Comparison of ENCODE assay signal across 8 cellular contexts in genomic region chr2:215311625-215312394, GRCh38. TPM values are rescaled to one million over a fixed set of nuclear protein-coding genes. Genes with fewer than 3 reads are reported as not detected.
A peak's percentile ranks its signal among the peaks of the same experiment; 100 is the strongest.
DNase-seq lines count a peak whose midpoint lies in the region; ATAC-seq and TF ChIP-seq lines count a peak whose summit lies in the region.

ATIC (plus strand) TSS chr2:215312059; CDS start chr2:215312143, 84 bp downstream.

- H3K9me3 Mint-ChIP-seq in activated naive CD4-positive, alpha-beta T cell treated with anti-CD3 and anti-CD28 coated beads, Interleukin-2, amount 50 U/mL, for 72 hours, result no peaks in the 10 kb centered on the region

- H3K27ac ChIP-seq in testis, result peak within 1 kb of the TSS; percentile 69 to 84

- no peaks in the 10 kb centered on the region for H3K9me3 ChIP-seq in testis

- intact Hi-C loops in testis (cut with DNase I; ENCODE audit: low total_unique reads), result no loop called here

- peak; percentile 99 for ATAC-seq in HG02588 (IDR thresholded peaks at IDR 0.05; ENCODE audit: unreplicated experiment)
- peak; percentile 99 for ATAC-seq in SK-N-SH treated with all-trans-retinoic acid at 6 μM for 48 hours
- ATAC-seq in activated naive CD4-positive, alpha-beta T cell treated with anti-CD3 and anti-CD28 coated beads, Interleukin-2, amount 50 U/mL, for 72 hours, result peak; percentile 98 to 99
- ATAC-seq in omental fat pad (ENCODE audit: low FRiP score), result peak; percentile 100

- DNase-seq in GM06990 (ENCODE audit: extremely low read depth, insufficient read length) (peak; percentile 96), NCI-H1092 (lab: John Stamatoyannopoulos, UW) (peak; percentile 86), glomerular endothelial cell (ENCODE audit: extremely low read depth, low read depth, low spot score) (peak; percentile 25), omental fat pad (ENCODE audit: low spot score) (peak; percentile 85), testis (peak; percentile 98)
- peak; percentile 87 to 95 for DNase-seq in activated naive CD4-positive, alpha-beta T cell treated with anti-CD3 and anti-CD28 coated beads, Interleukin-2, amount 50 U/mL, for 72 hours (ENCODE audit: low spot score in 2 of 2)

- no peaks in the 10 kb centered on the region for H3K27me3 ChIP-seq in GM06990 (replicated peaks; ENCODE audit: control insufficient read depth, insufficient read depth, low read length)
- H3K27me3 ChIP-seq in testis, result no peaks in the 10 kb centered on the region

- 0 to 1% methylated on average over 23 to 63 of the region's 64 CpGs for WGBS in testis, 2 donors

- peaks cover 27 to 33% of the 10 kb centered on the region in 2 donors for H3K36me3 Mint-ChIP-seq in activated naive CD4-positive, alpha-beta T cell treated with anti-CD3 and anti-CD28 coated beads, Interleukin-2, amount 50 U/mL, for 72 hours

- H3K36me3 ChIP-seq in GM06990 (ENCODE audit: control insufficient read depth, insufficient read depth, low read length) (peaks cover 3% of the 10 kb centered on the region; the same call in 1 of the 2 replicates), testis (ENCODE audit: low read depth, missing control alignments) (no peaks in the 10 kb centered on the region)

- peak within 1 kb of the TSS; percentile 88 to 95 for H3K27ac Mint-ChIP-seq in activated naive CD4-positive, alpha-beta T cell treated with anti-CD3 and anti-CD28 coated beads, Interleukin-2, amount 50 U/mL, for 72 hours

- TF ChIP-seq CTCF in GM06990 (IDR thresholded peaks at IDR 0.05; ENCODE audit: insufficient read depth, low read length, poor library complexity, severe bottlenecking) (no peak), omental fat pad (IDR thresholded peaks at IDR 0.05) (no peak), testis (IDR thresholded peaks at IDR 0.05) (no peak)

- peak within 1 kb of the TSS; percentile 99 for H3K4me3 ChIP-seq in GM06990 (replicated peaks; ENCODE audit: low read depth, low read length)
- peak within 1 kb of the TSS; percentile 73 for H3K4me3 ChIP-seq in testis

- no peak for TF ChIP-seq POLR2A in testis (IDR thresholded peaks at IDR 0.05)

- H3K4me1 ChIP-seq in testis, result peaks cover 6% of the 10 kb centered on the region

TF ChIP-seq in SK-N-SH treated with all-trans-retinoic acid at 6 μM for 48 hours, 23 proteins besides CTCF, POLR2A, EP300 and RAD21:
- no peak for TF ChIP-seq ZNF8 (CRISPR knock-in tag; IDR thresholded peaks at IDR 0.05)
- no peak for TF ChIP-seq ZNF70 (CRISPR knock-in tag; IDR thresholded peaks at IDR 0.05)
- no peak for TF ChIP-seq CREB5 (CRISPR knock-in tag; IDR thresholded peaks at IDR 0.05; ENCODE audit: low read depth)
- TF ChIP-seq ESRRG (CRISPR knock-in tag; IDR thresholded peaks at IDR 0.05), result no peak
- no peak; the same call in 1 of the 2 replicates for TF ChIP-seq TSHZ2 (CRISPR knock-in tag; IDR thresholded peaks at IDR 0.05)
- no peak for TF ChIP-seq ZFP30 (CRISPR knock-in tag; IDR thresholded peaks at IDR 0.05)
- no peak for TF ChIP-seq CSDC2 (CRISPR knock-in tag; IDR thresholded peaks at IDR 0.05)
- no peak for TF ChIP-seq CSRNP3 (CRISPR knock-in tag; IDR thresholded peaks at IDR 0.05)
- no peak for TF ChIP-seq RARB (CRISPR knock-in tag; IDR thresholded peaks at IDR 0.05)
- TF ChIP-seq POU6F1 (CRISPR knock-in tag; IDR thresholded peaks at IDR 0.05; ENCODE audit: borderline replicate concordance, low read depth), result no peak
- no peak for TF ChIP-seq TOX (CRISPR knock-in tag; IDR thresholded peaks at IDR 0.05; ENCODE audit: borderline replicate concordance)
- TF ChIP-seq BACH2 (CRISPR knock-in tag; IDR thresholded peaks at IDR 0.05; ENCODE audit: borderline replicate concordance), result 0 out of 2 replicates have a peak, but pooled peaks have one; percentile 29
- TF ChIP-seq ISL1 (CRISPR knock-in tag; IDR thresholded peaks at IDR 0.05), result no peak
- TF ChIP-seq ZC3H10 (CRISPR knock-in tag; IDR thresholded peaks at IDR 0.05), result no peak
- TF ChIP-seq ZFP3 (CRISPR knock-in tag; IDR thresholded peaks at IDR 0.05), result peak; percentile 59; the same call in 1 of the 2 replicates
- no peak for TF ChIP-seq ZNF565 (CRISPR knock-in tag; conservative IDR thresholded peaks at IDR 0.05; ENCODE audit: low read depth)
- no peak for TF ChIP-seq PPARA (CRISPR knock-in tag; IDR thresholded peaks at IDR 0.05; ENCODE audit: borderline replicate concordance)
- no peak for TF ChIP-seq TCF4 (CRISPR knock-in tag; IDR thresholded peaks at IDR 0.05; ENCODE audit: borderline replicate concordance)

RNA-seq across cellular contexts. Expression of gene ATIC, which starts in this region (rescaled TPM):
- 100 to 1,000 TPM; 193 to 232 TPM for total RNA-seq in activated naive CD4-positive, alpha-beta T cell treated with anti-CD3 and anti-CD28 coated beads, Interleukin-2, amount 50 U/mL, for 72 hours
- total RNA-seq in glomerular endothelial cell (43.6 and 46.2 TPM in 2 replicates), omental fat pad (10 to 100 TPM; 28.2 to 62.1 (median 35.9) TPM), testis (10 to 100 TPM; 53.0 to 62.1 TPM)
- polyA plus RNA-seq in testis (ENCODE audit: insufficient read depth, low read depth, low replicate concordance), result 64.6 TPM

Comparison
In these comparisons a context has a peak if more than half of its experiments do, and no peak if none do; other contexts are left out.
1. Peak in every context shown above with its lines: DNase-seq, ATAC-seq, H3K4me3 ChIP-seq and H3K27ac ChIP-seq.
2. DNase-seq: peak in every context shown above with its lines; median percentile 98 in testis; 96 in GM06990; 91 in activated naive CD4-positive, alpha-beta T cell treated with anti-CD3 and anti-CD28 coated beads, Interleukin-2, amount 50 U/mL, for 72 hours; 86 in NCI-H1092; 85 in omental fat pad; 25 in glomerular endothelial cell.